ENCODE assay signal across 1 cellular context in the genomic region with DNA sequence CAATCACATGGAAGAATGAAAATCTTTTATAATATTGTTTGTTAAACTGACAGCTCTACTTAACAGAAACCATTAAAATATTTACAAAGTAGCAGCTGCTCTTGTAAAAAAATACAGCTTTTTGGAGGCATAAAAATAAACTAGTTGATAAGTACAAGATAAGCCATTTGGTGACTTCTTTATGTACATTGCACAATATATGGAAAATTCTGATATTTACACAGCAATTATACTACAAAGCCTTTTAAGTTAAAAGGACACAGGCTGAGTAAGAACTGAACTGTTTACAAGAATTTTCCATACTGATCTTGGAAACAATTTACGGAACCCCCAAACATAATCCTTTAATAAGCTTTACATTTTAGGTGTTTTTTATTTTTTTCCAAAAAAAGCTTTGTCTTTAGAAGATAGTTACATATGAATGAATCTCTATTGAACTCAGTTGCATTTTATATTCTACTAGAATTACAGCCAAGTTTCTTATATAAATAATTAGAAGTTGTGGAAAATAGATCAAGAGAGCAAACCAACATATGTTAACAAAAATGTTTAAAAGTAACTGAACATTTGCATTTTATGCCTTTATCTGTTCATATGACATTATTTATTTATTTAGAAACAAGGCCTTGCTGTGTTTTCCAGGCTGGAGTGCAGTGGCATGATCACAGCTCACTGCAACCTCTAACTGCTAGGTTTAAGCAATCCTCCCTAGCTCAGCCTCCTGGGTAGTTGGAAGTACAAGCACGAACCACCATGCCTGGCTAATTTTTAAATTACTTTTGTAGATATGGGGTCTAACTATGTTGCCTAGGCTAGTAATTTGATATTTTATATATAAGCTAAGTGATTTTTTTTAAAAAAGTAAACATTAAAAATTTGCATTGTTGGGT.
A peak's percentile ranks its signal among the peaks of the same experiment; 100 is the strongest.
TF ChIP-seq lines count a peak whose summit lies in the region.

No MANE protein-coding gene starts in this region.

TF ChIP-seq in HepG2, 621 proteins besides CTCF, POLR2A, EP300 and RAD21 (continued from another document and continues in another):
- TF ChIP-seq GLI4 (CRISPR knock-in tag; IDR thresholded peaks at IDR 0.05; ENCODE audit: borderline replicate concordance) (no peak), ZNF235 (CRISPR knock-in tag; IDR thresholded peaks at IDR 0.05; ENCODE audit: borderline replicate concordance) (no peak), IKZF4 (CRISPR knock-in tag; IDR thresholded peaks at IDR 0.05; ENCODE audit: borderline replicate concordance, low read depth, not compliant biosample characterization) (no peak), SUZ12 (IDR thresholded peaks at IDR 0.05; ENCODE audit: low read depth, low read length) (no peak), ZNF616 (CRISPR knock-in tag; IDR thresholded peaks at IDR 0.05; ENCODE audit: low read depth) (no peak), HDAC2 (CRISPR knock-in tag; IDR thresholded peaks at IDR 0.05) (peak; percentile 79), RARG (CRISPR knock-in tag; IDR thresholded peaks at IDR 0.05; ENCODE audit: low read depth) (0 out of 2 replicates have a peak, but pooled peaks have one; percentile 50), ZNF530 (CRISPR knock-in tag; IDR thresholded peaks at IDR 0.05; ENCODE audit: low read depth) (no peak), FOXA1 (IDR thresholded peaks at IDR 0.05) (peak; percentile 100), FOXA1 (CRISPR knock-in tag; IDR thresholded peaks at IDR 0.05) (peak; percentile 99), MAFK (conservative IDR thresholded peaks at IDR 0.05 in 1 of 2, IDR thresholded peaks at IDR 0.05 in 1 of 2; ENCODE audit: low read length in 2 of 2) (no peak), HMGA1 (CRISPR knock-in tag; conservative IDR thresholded peaks at IDR 0.05) (no peak), SIX4 (CRISPR knock-in tag; IDR thresholded peaks at IDR 0.05) (peak; percentile 91), ZNF496 (CRISPR knock-in tag; IDR thresholded peaks at IDR 0.05; ENCODE audit: insufficient replicate concordance) (no peak), ZKSCAN1 (IDR thresholded peaks at IDR 0.05; ENCODE audit: low read length) (no peak; the same call in 1 of the 2 replicates), JARID2 (CRISPR knock-in tag; IDR thresholded peaks at IDR 0.05; ENCODE audit: insufficient replicate concordance) (no peak), RFX1 (IDR thresholded peaks at IDR 0.05) (no peak), ZNF746 (CRISPR knock-in tag; IDR thresholded peaks at IDR 0.05) (no peak), HES4 (CRISPR knock-in tag; IDR thresholded peaks at IDR 0.05; ENCODE audit: borderline replicate concordance) (no peak), ZNF644 (CRISPR knock-in tag; IDR thresholded peaks at IDR 0.05; ENCODE audit: low read depth) (peak; percentile 78), ZBTB8A (CRISPR knock-in tag; IDR thresholded peaks at IDR 0.05; ENCODE audit: borderline replicate concordance, low read depth) (0 out of 2 replicates have a peak, but pooled peaks have one; percentile 54), ELF4 (CRISPR knock-in tag; IDR thresholded peaks at IDR 0.05; ENCODE audit: borderline replicate concordance) (peak; percentile 76; the same call in 1 of the 2 replicates), ARNT2 (CRISPR knock-in tag; IDR thresholded peaks at IDR 0.05; ENCODE audit: low read depth) (no peak), TOPORS (CRISPR knock-in tag; IDR thresholded peaks at IDR 0.05) (peak; percentile 53; the same call in 1 of the 2 replicates), HOXD1 (CRISPR knock-in tag; IDR thresholded peaks at IDR 0.05) (0 out of 2 replicates have a peak, but pooled peaks have one; percentile 34), JUNB (CRISPR knock-in tag; IDR thresholded peaks at IDR 0.05; ENCODE audit: borderline replicate concordance) (no peak), FOXK2 (IDR thresholded peaks at IDR 0.05) (peak; percentile 63; the same call in 1 of the 2 replicates), ADNP (CRISPR knock-in tag; IDR thresholded peaks at IDR 0.05) (no peak), HNRNPH1 (optimal IDR thresholded peaks at IDR 0.05; ENCODE audit: low read depth, low read length) (no peak), ZNF234 (CRISPR knock-in tag; conservative IDR thresholded peaks at IDR 0.05) (no peak), RBAK (CRISPR knock-in tag; IDR thresholded peaks at IDR 0.05) (no peak), JUND (CRISPR knock-in tag; IDR thresholded peaks at IDR 0.05) (0 out of 2 replicates have a peak, but pooled peaks have one; percentile 44), RNF2 (conservative IDR thresholded peaks at IDR 0.05; ENCODE audit: low read depth) (no peak), REXO4 (CRISPR knock-in tag; IDR thresholded peaks at IDR 0.05; ENCODE audit: borderline replicate concordance) (no peak), ATM (IDR thresholded peaks at IDR 0.05; ENCODE audit: borderline replicate concordance) (no peak), MATR3 (CRISPR knock-in tag; IDR thresholded peaks at IDR 0.05) (no peak)
- TF ChIP-seq, protein P1, sequence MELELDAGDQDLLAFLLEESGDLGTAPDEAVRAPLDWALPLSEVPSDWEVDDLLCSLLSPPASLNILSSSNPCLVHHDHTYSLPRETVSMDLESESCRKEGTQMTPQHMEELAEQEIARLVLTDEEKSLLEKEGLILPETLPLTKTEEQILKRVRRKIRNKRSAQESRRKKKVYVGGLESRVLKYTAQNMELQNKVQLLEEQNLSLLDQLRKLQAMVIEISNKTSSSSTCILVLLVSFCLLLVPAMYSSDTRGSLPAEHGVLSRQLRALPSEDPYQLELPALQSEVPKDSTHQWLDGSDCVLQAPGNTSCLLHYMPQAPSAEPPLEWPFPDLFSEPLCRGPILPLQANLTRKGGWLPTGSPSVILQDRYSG (CRISPR knock-in tag; IDR thresholded peaks at IDR 0.05): no peak
- TF ChIP-seq, protein P2, sequence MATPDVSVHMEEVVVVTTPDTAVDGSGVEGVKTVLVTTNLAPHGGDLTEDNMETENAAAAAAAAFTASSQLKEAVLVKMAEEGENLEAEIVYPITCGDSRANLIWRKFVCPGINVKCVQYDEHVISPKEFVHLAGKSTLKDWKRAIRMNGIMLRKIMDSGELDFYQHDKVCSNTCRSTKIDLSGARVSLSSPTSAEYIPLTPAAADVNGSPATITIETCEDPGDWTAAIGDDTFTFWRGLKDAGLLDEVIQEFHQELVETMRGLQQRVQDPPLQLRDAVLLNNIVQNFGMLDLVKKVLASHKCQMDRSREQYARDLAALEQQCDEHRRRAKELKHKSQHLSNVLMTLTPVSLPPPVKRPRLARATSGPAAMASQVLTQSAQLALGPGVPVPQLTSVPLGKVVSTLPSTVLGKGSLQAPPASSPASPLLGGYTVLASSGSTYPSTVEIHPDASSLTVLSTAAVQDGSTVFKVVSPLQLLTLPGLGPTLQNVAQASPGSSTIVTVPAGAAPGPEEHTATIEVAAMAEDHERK (CRISPR knock-in tag; IDR thresholded peaks at IDR 0.05; ENCODE audit: low read depth): no peak
- TF ChIP-seq, protein P3, sequence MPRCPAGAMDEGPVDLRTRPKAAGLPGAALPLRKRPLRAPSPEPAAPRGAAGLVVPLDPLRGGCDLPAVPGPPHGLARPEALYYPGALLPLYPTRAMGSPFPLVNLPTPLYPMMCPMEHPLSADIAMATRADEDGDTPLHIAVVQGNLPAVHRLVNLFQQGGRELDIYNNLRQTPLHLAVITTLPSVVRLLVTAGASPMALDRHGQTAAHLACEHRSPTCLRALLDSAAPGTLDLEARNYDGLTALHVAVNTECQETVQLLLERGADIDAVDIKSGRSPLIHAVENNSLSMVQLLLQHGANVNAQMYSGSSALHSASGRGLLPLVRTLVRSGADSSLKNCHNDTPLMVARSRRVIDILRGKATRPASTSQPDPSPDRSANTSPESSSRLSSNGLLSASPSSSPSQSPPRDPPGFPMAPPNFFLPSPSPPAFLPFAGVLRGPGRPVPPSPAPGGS (CRISPR knock-in tag; IDR thresholded peaks at IDR 0.05): no peak
- TF ChIP-seq, protein P4, sequence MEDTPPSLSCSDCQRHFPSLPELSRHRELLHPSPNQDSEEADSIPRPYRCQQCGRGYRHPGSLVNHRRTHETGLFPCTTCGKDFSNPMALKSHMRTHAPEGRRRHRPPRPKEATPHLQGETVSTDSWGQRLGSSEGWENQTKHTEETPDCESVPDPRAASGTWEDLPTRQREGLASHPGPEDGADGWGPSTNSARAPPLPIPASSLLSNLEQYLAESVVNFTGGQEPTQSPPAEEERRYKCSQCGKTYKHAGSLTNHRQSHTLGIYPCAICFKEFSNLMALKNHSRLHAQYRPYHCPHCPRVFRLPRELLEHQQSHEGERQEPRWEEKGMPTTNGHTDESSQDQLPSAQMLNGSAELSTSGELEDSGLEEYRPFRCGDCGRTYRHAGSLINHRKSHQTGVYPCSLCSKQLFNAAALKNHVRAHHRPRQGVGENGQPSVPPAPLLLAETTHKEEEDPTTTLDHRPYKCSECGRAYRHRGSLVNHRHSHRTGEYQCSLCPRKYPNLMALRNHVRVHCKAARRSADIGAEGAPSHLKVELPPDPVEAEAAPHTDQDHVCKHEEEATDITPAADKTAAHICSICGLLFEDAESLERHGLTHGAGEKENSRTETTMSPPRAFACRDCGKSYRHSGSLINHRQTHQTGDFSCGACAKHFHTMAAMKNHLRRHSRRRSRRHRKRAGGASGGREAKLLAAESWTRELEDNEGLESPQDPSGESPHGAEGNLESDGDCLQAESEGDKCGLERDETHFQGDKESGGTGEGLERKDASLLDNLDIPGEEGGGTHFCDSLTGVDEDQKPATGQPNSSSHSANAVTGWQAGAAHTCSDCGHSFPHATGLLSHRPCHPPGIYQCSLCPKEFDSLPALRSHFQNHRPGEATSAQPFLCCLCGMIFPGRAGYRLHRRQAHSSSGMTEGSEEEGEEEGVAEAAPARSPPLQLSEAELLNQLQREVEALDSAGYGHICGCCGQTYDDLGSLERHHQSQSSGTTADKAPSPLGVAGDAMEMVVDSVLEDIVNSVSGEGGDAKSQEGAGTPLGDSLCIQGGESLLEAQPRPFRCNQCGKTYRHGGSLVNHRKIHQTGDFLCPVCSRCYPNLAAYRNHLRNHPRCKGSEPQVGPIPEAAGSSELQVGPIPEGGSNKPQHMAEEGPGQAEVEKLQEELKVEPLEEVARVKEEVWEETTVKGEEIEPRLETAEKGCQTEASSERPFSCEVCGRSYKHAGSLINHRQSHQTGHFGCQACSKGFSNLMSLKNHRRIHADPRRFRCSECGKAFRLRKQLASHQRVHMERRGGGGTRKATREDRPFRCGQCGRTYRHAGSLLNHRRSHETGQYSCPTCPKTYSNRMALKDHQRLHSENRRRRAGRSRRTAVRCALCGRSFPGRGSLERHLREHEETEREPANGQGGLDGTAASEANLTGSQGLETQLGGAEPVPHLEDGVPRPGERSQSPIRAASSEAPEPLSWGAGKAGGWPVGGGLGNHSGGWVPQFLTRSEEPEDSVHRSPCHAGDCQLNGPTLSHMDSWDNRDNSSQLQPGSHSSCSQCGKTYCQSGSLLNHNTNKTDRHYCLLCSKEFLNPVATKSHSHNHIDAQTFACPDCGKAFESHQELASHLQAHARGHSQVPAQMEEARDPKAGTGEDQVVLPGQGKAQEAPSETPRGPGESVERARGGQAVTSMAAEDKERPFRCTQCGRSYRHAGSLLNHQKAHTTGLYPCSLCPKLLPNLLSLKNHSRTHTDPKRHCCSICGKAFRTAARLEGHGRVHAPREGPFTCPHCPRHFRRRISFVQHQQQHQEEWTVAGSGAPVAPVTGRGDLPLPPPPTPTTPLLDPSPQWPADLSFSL (CRISPR knock-in tag; IDR thresholded peaks at IDR 0.05): no peak
- TF ChIP-seq, protein P5, sequence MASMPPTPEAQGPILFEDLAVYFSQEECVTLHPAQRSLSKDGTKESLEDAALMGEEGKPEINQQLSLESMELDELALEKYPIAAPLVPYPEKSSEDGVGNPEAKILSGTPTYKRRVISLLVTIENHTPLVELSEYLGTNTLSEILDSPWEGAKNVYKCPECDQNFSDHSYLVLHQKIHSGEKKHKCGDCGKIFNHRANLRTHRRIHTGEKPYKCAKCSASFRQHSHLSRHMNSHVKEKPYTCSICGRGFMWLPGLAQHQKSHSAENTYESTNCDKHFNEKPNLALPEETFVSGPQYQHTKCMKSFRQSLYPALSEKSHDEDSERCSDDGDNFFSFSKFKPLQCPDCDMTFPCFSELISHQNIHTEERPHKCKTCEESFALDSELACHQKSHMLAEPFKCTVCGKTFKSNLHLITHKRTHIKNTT (CRISPR knock-in tag; IDR thresholded peaks at IDR 0.05): no peak
- TF ChIP-seq, protein P6, sequence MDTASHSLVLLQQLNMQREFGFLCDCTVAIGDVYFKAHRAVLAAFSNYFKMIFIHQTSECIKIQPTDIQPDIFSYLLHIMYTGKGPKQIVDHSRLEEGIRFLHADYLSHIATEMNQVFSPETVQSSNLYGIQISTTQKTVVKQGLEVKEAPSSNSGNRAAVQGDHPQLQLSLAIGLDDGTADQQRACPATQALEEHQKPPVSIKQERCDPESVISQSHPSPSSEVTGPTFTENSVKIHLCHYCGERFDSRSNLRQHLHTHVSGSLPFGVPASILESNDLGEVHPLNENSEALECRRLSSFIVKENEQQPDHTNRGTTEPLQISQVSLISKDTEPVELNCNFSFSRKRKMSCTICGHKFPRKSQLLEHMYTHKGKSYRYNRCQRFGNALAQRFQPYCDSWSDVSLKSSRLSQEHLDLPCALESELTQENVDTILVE (CRISPR knock-in tag; IDR thresholded peaks at IDR 0.05): peak; percentile 85
- TF ChIP-seq, protein P7, sequence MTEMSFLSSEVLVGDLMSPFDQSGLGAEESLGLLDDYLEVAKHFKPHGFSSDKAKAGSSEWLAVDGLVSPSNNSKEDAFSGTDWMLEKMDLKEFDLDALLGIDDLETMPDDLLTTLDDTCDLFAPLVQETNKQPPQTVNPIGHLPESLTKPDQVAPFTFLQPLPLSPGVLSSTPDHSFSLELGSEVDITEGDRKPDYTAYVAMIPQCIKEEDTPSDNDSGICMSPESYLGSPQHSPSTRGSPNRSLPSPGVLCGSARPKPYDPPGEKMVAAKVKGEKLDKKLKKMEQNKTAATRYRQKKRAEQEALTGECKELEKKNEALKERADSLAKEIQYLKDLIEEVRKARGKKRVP (CRISPR knock-in tag; IDR thresholded peaks at IDR 0.05): peak in 1 of 2 experiments; percentile 60; a peak in 1 of 4 replicates
- TF ChIP-seq, protein P8, sequence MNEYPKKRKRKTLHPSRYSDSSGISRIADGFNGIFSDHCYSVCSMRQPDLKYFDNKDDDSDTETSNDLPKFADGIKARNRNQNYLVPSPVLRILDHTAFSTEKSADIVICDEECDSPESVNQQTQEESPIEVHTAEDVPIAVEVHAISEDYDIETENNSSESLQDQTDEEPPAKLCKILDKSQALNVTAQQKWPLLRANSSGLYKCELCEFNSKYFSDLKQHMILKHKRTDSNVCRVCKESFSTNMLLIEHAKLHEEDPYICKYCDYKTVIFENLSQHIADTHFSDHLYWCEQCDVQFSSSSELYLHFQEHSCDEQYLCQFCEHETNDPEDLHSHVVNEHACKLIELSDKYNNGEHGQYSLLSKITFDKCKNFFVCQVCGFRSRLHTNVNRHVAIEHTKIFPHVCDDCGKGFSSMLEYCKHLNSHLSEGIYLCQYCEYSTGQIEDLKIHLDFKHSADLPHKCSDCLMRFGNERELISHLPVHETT (CRISPR knock-in tag; conservative IDR thresholded peaks at IDR 0.05): no peak; the same call in 1 of the 2 replicates
- TF ChIP-seq, protein P9, sequence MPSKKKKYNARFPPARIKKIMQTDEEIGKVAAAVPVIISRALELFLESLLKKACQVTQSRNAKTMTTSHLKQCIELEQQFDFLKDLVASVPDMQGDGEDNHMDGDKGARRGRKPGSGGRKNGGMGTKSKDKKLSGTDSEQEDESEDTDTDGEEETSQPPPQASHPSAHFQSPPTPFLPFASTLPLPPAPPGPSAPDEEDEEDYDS (CRISPR knock-in tag; IDR thresholded peaks at IDR 0.05): 0 out of 2 replicates have a peak, but pooled peaks have one; percentile 6
- TF ChIP-seq, protein P10, sequence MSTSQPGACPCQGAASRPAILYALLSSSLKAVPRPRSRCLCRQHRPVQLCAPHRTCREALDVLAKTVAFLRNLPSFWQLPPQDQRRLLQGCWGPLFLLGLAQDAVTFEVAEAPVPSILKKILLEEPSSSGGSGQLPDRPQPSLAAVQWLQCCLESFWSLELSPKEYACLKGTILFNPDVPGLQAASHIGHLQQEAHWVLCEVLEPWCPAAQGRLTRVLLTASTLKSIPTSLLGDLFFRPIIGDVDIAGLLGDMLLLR (CRISPR knock-in tag; IDR thresholded peaks at IDR 0.05): no peak
